In the genomic region with DNA sequence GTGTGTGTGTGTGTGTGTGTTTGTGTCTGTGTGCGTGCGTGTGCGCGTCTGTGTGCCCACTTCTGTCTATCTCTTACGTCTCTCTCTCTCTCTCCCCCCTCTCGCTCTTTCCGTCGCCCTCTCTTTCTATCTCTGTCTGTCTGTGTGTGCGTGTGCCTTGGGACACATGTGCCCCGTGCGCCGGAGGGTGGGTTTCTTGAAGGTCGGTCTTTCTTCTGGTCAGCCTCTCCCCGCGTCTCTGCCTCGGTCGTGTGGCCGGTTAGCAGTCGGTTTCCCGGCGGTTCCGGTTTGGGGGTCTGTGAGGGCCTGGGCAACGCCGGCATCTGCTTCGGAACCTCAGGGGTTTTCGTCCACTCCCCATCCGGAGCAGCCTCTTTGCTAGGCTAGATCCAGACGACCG, we compare ENCODE assay signal across 5 cellular contexts.
A peak's percentile ranks its signal among the peaks of the same experiment; 100 is the strongest.
DNase-seq lines count a peak whose midpoint lies in the region; ATAC-seq, FAIRE-seq and TF ChIP-seq lines count a peak whose summit lies in the region.
"Not testable (repeated sequence)": the region's sequence is repeated elsewhere in the genome, so short reads cannot be mapped to it uniquely, and the experiment has no call there.

No MANE protein-coding gene starts in this region.

- 0% methylated on average over 3 of the region's 29 CpGs for WGBS in K562 (ENCODE audit: insufficient coverage, low coverage, missing lambda C conversion rate)

- not testable (repeated sequence) for H3K4me3 ChIP-seq in PC-9; K562; fibroblast of the aortic adventitia (ENCODE audit: low read depth, low read length); kidney (ENCODE audit: low read length in 2 of 2)

- not testable (repeated sequence) for TF ChIP-seq CTCF in PC-9 (conservative IDR thresholded peaks at IDR 0.05); K562 (IDR thresholded peaks at IDR 0.05 in 2 of 3, conservative IDR thresholded peaks at IDR 0.05 in 1 of 3; ENCODE audit: insufficient read depth in 2 of 3, low read depth in 1 of 3, low read length in 3 of 3); fibroblast of the aortic adventitia (IDR thresholded peaks at IDR 0.05; ENCODE audit: insufficient read depth, low read length); kidney (IDR thresholded peaks at IDR 0.05; ENCODE audit: borderline replicate concordance, extremely low read depth, insufficient read depth)

- H3K9me3 ChIP-seq in PC-9 (ENCODE audit: insufficient read depth, low read depth); K562 (replicated peaks; ENCODE audit: control insufficient read depth, insufficient read depth, low read depth, low read length); kidney (ENCODE audit: control insufficient read depth in 1 of 2, low read length in 2 of 2): not testable (repeated sequence)

- not testable (repeated sequence) for H3K9me1 ChIP-seq in K562 (ENCODE audit: control insufficient read depth, insufficient read depth, low read length)

- FAIRE-seq in K562 (lab: Jason Lieb, UNC); kidney (lab: Jason Lieb, UNC): not testable (repeated sequence)

- ATAC-seq in K562, result not testable (repeated sequence)

- H3K36me3 ChIP-seq in PC-9 (ENCODE audit: low read depth); K562 (ENCODE audit: control insufficient read depth, insufficient read depth, low read length); kidney (ENCODE audit: control insufficient read depth in 1 of 2, insufficient read depth in 2 of 2, low read length in 2 of 2): not testable (repeated sequence)

- CTCF ChIA-PET in PC-9 (lab: Charles Lee); K562 (lab: Yijun Ruan, JAX; ENCODE audit: low intra/inter-chr PET ratio): not testable (repeated sequence)

- H2AFZ ChIP-seq in PC-9; K562 (ENCODE audit: low read depth, low read length): not testable (repeated sequence)

- H3K27ac ChIP-seq in PC-9; K562 (ENCODE audit: extremely low read depth, low read depth, low read length); kidney (ENCODE audit: low read depth in 2 of 2, low read length in 2 of 2): not testable (repeated sequence)

- H3K4me1 Mint-ChIP-seq in activated CD4-positive, alpha-beta T cell treated with anti-CD3 and anti-CD28 coated beads, Interleukin-2, amount 10 ng/mL, durations not matched to agents 24 days and 14 days, result not testable (repeated sequence)

- POLR2A ChIA-PET in PC-9 (lab: Charles Lee; ENCODE audit: unreplicated experiment); K562 (lab: Yijun Ruan, JAX): not testable (repeated sequence)

- not testable (repeated sequence) for H3F3A ChIP-seq in PC-9 (ENCODE audit: insufficient read depth, low read depth)

- in situ Hi-C loops in K562 (cut with MboI), result not testable (repeated sequence)

- not testable (repeated sequence) for TF ChIP-seq RAD21 in K562 (CRISPR knock-in tag; conservative IDR thresholded peaks at IDR 0.05 in 1 of 2, IDR thresholded peaks at IDR 0.05 in 1 of 2)

- H3K36me3 Mint-ChIP-seq in activated CD4-positive, alpha-beta T cell treated with anti-CD3 and anti-CD28 coated beads, Interleukin-2, amount 10 ng/mL, durations not matched to agents 24 days and 14 days (ENCODE audit: low read depth), result not testable (repeated sequence)

- not testable (repeated sequence) for H3K9me3 Mint-ChIP-seq in activated CD4-positive, alpha-beta T cell treated with anti-CD3 and anti-CD28 coated beads, Interleukin-2, amount 10 ng/mL, durations not matched to agents 24 days and 14 days

- H4K20me1 ChIP-seq in PC-9 (ENCODE audit: insufficient read depth); K562 (replicated peaks; ENCODE audit: control insufficient read depth, insufficient read depth, low read length): not testable (repeated sequence)

- intact Hi-C loops in PC-9 (cut with micrococcal nuclease; ENCODE audit: unreplicated experiment); activated CD4-positive, alpha-beta T cell treated with anti-CD3 and anti-CD28 coated beads, Interleukin-2, amount 10 ng/mL, durations not matched to agents 24 days and 14 days (cut with micrococcal nuclease); K562 (cut with micrococcal nuclease); kidney (cut with DNase I): not testable (repeated sequence)

- H3K79me2 ChIP-seq in PC-9 (ENCODE audit: low read depth); K562 (ENCODE audit: control insufficient read depth, insufficient read depth, low read length): not testable (repeated sequence)

- not testable (repeated sequence) for H3K9ac ChIP-seq in K562 (ENCODE audit: insufficient read depth in 1 of 2, low read depth in 2 of 2, low read length in 2 of 2); kidney (ENCODE audit: low read length in 2 of 2)

- H3K27ac Mint-ChIP-seq in activated CD4-positive, alpha-beta T cell treated with anti-CD3 and anti-CD28 coated beads, Interleukin-2, amount 10 ng/mL, durations not matched to agents 24 days and 14 days, result not testable (repeated sequence)

- DNase-seq in PC-9; activated CD4-positive, alpha-beta T cell treated with anti-CD3 and anti-CD28 coated beads, Interleukin-2, amount 10 ng/mL, durations not matched to agents 24 days and 14 days; K562 (ENCODE audit: extremely low read depth in 1 of 4, low spot score in 3 of 4): not testable (repeated sequence)
- DNase-seq in fibroblast of the aortic adventitia (ENCODE audit: low read depth) (peak; percentile 10), kidney (peak; percentile 51)

- not testable (repeated sequence) for H3K4me1 ChIP-seq in PC-9 (replicated peaks; ENCODE audit: insufficient read depth); K562 (replicated peaks in 1 of 2; ENCODE audit: control insufficient read depth in 2 of 2, insufficient read depth in 2 of 2, low read length in 2 of 2); kidney (ENCODE audit: control insufficient read depth in 1 of 2, insufficient read depth in 1 of 2, low read depth in 1 of 2, low read length in 2 of 2)

- not testable (repeated sequence) for H3K9me2 ChIP-seq in PC-9 (ENCODE audit: insufficient read depth)

- H3K4me3 Mint-ChIP-seq in activated CD4-positive, alpha-beta T cell treated with anti-CD3 and anti-CD28 coated beads, Interleukin-2, amount 10 ng/mL, durations not matched to agents 24 days and 14 days, result peak overlapping the region; percentile 41

- BruUV-seq in PC-9 (replicated peaks; lab: Mats Ljungman, UMichigan); K562 (replicated peaks; lab: Mats Ljungman, UMichigan): not testable (repeated sequence)

- peak overlapping the region; percentile 34; the same call in 1 of the 2 replicates for H3K4me2 ChIP-seq in PC-9
- not testable (repeated sequence) for H3K4me2 ChIP-seq in K562 (ENCODE audit: insufficient read depth, low read length)

- TF ChIP-seq EP300 in K562 (IDR thresholded peaks at IDR 0.05; ENCODE audit: low read length), result not testable (repeated sequence)

- not testable (repeated sequence) for TF ChIP-seq POLR2A in K562 (conservative IDR thresholded peaks at IDR 0.05)

- H3K27me3 Mint-ChIP-seq in activated CD4-positive, alpha-beta T cell treated with anti-CD3 and anti-CD28 coated beads, Interleukin-2, amount 10 ng/mL, durations not matched to agents 24 days and 14 days, result not testable (repeated sequence)

- H3K27me3 ChIP-seq in PC-9 (ENCODE audit: insufficient read depth, low read depth); K562 (ENCODE audit: control insufficient read depth in 2 of 2, insufficient read depth in 2 of 2, low read length in 2 of 2): not testable (repeated sequence)

TF ChIP-seq in K562, 482 proteins besides CTCF, POLR2A, EP300 and RAD21:
- TF ChIP-seq, protein P1, sequence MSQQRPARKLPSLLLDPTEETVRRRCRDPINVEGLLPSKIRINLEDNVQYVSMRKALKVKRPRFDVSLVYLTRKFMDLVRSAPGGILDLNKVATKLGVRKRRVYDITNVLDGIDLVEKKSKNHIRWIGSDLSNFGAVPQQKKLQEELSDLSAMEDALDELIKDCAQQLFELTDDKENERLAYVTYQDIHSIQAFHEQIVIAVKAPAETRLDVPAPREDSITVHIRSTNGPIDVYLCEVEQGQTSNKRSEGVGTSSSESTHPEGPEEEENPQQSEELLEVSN (IDR thresholded peaks at IDR 0.05; ENCODE audit: borderline replicate concordance in 1 of 2, extremely low read depth in 1 of 2, insufficient read depth in 1 of 2, insufficient read length in 1 of 2, low read depth in 1 of 2, low read length in 1 of 2, poor library complexity in 1 of 2, severe bottlenecking in 1 of 2), result peak in 1 of 2 experiments; percentile 12
- TF ChIP-seq, protein P2, sequence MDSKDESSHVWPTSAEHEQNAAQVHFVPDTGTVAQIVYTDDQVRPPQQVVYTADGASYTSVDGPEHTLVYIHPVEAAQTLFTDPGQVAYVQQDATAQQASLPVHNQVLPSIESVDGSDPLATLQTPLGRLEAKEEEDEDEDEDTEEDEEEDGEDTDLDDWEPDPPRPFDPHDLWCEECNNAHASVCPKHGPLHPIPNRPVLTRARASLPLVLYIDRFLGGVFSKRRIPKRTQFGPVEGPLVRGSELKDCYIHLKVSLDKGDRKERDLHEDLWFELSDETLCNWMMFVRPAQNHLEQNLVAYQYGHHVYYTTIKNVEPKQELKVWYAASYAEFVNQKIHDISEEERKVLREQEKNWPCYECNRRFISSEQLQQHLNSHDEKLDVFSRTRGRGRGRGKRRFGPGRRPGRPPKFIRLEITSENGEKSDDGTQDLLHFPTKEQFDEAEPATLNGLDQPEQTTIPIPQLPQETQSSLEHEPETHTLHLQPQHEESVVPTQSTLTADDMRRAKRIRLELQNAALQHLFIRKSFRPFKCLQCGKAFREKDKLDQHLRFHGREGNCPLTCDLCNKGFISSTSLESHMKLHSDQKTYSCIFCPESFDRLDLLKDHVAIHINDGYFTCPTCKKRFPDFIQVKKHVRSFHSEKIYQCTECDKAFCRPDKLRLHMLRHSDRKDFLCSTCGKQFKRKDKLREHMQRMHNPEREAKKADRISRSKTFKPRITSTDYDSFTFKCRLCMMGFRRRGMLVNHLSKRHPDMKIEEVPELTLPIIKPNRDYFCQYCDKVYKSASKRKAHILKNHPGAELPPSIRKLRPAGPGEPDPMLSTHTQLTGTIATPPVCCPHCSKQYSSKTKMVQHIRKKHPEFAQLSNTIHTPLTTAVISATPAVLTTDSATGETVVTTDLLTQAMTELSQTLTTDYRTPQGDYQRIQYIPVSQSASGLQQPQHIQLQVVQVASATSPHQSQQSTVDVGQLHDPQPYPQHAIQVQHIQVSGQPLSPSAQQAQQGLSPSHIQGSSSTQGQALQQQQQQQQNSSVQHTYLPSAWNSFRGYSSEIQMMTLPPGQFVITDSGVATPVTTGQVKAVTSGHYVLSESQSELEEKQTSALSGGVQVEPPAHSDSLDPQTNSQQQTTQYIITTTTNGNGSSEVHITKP (IDR thresholded peaks at IDR 0.05; ENCODE audit: partially characterized antibody), result peak; percentile 13
